In genomic region chr9:84838879-84839278, GRCh38 we compare ENCODE assay signal across 16 cellular contexts.
A peak's percentile ranks its signal among the peaks of the same experiment; 100 is the strongest.
DNase-seq lines count a peak whose midpoint lies in the region; ATAC-seq, FAIRE-seq and TF ChIP-seq lines count a peak whose summit lies in the region.
"Had no signal": no experiment of that assay in that cellular context is flagged by ENCODE, and none has a peak within 500 bp of the region (broad histone marks: within the 10 kb centered on the region; RNA-seq: fewer than 3 reads in every experiment).

No MANE protein-coding gene starts in this region.

- intact Hi-C loops in GM12878 (cut with micrococcal nuclease; ENCODE audit: unreplicated experiment): no loop called here

- SMC1A ChIA-PET in GM12878 (lab: Charles Lee; ENCODE audit: uncharacterized antibody, unreplicated experiment): no interaction called here

- POLR2A ChIA-PET in HEK293 (lab: Yijun Ruan, JAX): no interaction called here
- POLR2A ChIA-PET in GM12878 (lab: Charles Lee): no interaction called here

- peak; percentile 84 for TF ChIP-seq EP300 in GM12878 (IDR thresholded peaks at IDR 0.05; ENCODE audit: borderline replicate concordance in 1 of 2, control insufficient read depth in 1 of 2, low read depth in 2 of 2, low read length in 2 of 2)

- dilution Hi-C loops in keratinocyte (cut with MboI; ENCODE audit: extremely low pct_ligation_motif_present, low sequenced_read_pairs): no loop called here

- H3K9me1 ChIP-seq in keratinocyte (ENCODE audit: control insufficient read depth, extremely low read depth, insufficient read depth, low read length): no peaks in the 10 kb centered on the region

- TF ChIP-seq POLR2A in GM12878 (IDR thresholded peaks at IDR 0.05; ENCODE audit: low read depth, low read length) (no peak), Peyer's patch (IDR thresholded peaks at IDR 0.05) (no peak)

- H3K4me3 ChIP-seq in HEK293 (ENCODE audit: low read depth, low read length) (no peak overlapping the region), GM12878 (no peak overlapping the region), keratinocyte (ENCODE audit: control insufficient read depth in 2 of 3, extremely low read depth in 1 of 3, insufficient read depth in 2 of 3, low read depth in 1 of 3, low read length in 3 of 3) (no peak overlapping the region), smooth muscle cell (no peak overlapping the region), Peyer's patch (no peak overlapping the region)

- no peaks in the 10 kb centered on the region for H3F3A ChIP-seq in smooth muscle cell (ENCODE audit: low read depth)

- no TSS peak for BruUV-seq in GM12878 (replicated peaks; lab: Mats Ljungman, UMichigan)

- RAD21 ChIA-PET in GM12878 (lab: Charles Lee; ENCODE audit: unreplicated experiment): no interaction called here

- peaks cover 4% of the 10 kb centered on the region; the same call in 1 of the 2 replicates for H3K4me1 ChIP-seq in HEK293 (ENCODE audit: control insufficient read depth, insufficient read depth, low read length)
- peaks cover 3% of the 10 kb centered on the region; the same call in 1 of the 2 replicates for H3K4me1 ChIP-seq in GM12878 (ENCODE audit: control insufficient read depth, insufficient read depth, low read length)
- H3K4me1 ChIP-seq in keratinocyte (ENCODE audit: control insufficient read depth, extremely low read depth, insufficient read depth, low read length): peaks cover 18% of the 10 kb centered on the region
- peaks cover 12% of the 10 kb centered on the region for H3K4me1 ChIP-seq in smooth muscle cell (ENCODE audit: low read depth)
- H3K4me1 ChIP-seq in Peyer's patch: no peaks in the 10 kb centered on the region
- H3K4me1 ChIP-seq: BE2C had no signal

- H3K27me3 ChIP-seq in GM12878 (replicated peaks in 1 of 2; ENCODE audit: control insufficient read depth in 2 of 2, insufficient read depth in 2 of 2, low read length in 1 of 2): peaks cover 0 to 3% of the 10 kb centered on the region in 2 experiments; a peak in 1 of 4 replicates
- no peaks in the 10 kb centered on the region for H3K27me3 ChIP-seq in keratinocyte (ENCODE audit: control insufficient read depth, extremely low read depth, insufficient read depth, low read length)
- H3K27me3 ChIP-seq in smooth muscle cell (ENCODE audit: low read depth): peaks cover 46% of the 10 kb centered on the region
- H3K27me3 ChIP-seq in Peyer's patch: no peaks in the 10 kb centered on the region
- H3K27me3 ChIP-seq: BE2C had no signal

- no peaks in the 10 kb centered on the region for H3K36me3 ChIP-seq in HEK293 (ENCODE audit: control insufficient read depth in 2 of 2, insufficient read depth in 1 of 2, low read length in 2 of 2)
- H3K36me3 ChIP-seq in GM12878 (ENCODE audit: control insufficient read depth in 2 of 2, insufficient read depth in 2 of 2, low read length in 1 of 2): no peaks in the 10 kb centered on the region
- no peaks in the 10 kb centered on the region for H3K36me3 ChIP-seq in keratinocyte (ENCODE audit: control insufficient read depth in 2 of 2, extremely low read depth in 1 of 2, insufficient read depth in 2 of 2, low read length in 2 of 2)
- no peaks in the 10 kb centered on the region for H3K36me3 ChIP-seq in smooth muscle cell (ENCODE audit: low read depth)
- H3K36me3 ChIP-seq in Peyer's patch: no peaks in the 10 kb centered on the region
- H3K36me3 ChIP-seq: BE2C had no signal

- H2AFZ ChIP-seq in GM12878 (ENCODE audit: control insufficient read depth, low read depth, low read length) (no peak overlapping the region), keratinocyte (ENCODE audit: control insufficient read depth, low read length) (peak overlapping the region; percentile 76), smooth muscle cell (ENCODE audit: low read depth) (no peak overlapping the region)

- H4K20me1 ChIP-seq in GM12878 (ENCODE audit: control insufficient read depth, insufficient read depth) (no peaks in the 10 kb centered on the region), keratinocyte (ENCODE audit: control insufficient read depth, extremely low read depth, insufficient read depth, low read length) (no peaks in the 10 kb centered on the region), smooth muscle cell (ENCODE audit: low read depth) (no peaks in the 10 kb centered on the region)

- TF ChIP-seq CTCF in HEK293 (tag by site-specific recombination; IDR thresholded peaks at IDR 0.05) (no peak), GM12878 (IDR thresholded peaks at IDR 0.05 in 2 of 3, conservative IDR thresholded peaks at IDR 0.05 in 1 of 3; ENCODE audit: control insufficient read depth in 2 of 3, extremely low read depth in 1 of 3, insufficient read depth in 1 of 3, low read depth in 3 of 3, low read length in 3 of 3) (no peak), keratinocyte (optimal IDR thresholded peaks at IDR 0.05 in 1 of 3, IDR thresholded peaks at IDR 0.05 in 1 of 3, conservative IDR thresholded peaks at IDR 0.05 in 1 of 3; ENCODE audit: extremely low read depth in 1 of 3, insufficient read depth in 2 of 3, low read length in 3 of 3) (no peak), smooth muscle cell (IDR thresholded peaks at IDR 0.05; ENCODE audit: borderline replicate concordance, insufficient read depth, poor library complexity, severe bottlenecking) (no peak), Peyer's patch (IDR thresholded peaks at IDR 0.05) (no peak)

- no peak for TF ChIP-seq RAD21 in GM12878 (IDR thresholded peaks at IDR 0.05; ENCODE audit: insufficient read depth, low read depth, low read length)

- H3K4me2 ChIP-seq in GM12878 (ENCODE audit: control insufficient read depth, insufficient read depth): no peak overlapping the region
- no peak overlapping the region for H3K4me2 ChIP-seq in keratinocyte (ENCODE audit: control insufficient read depth, extremely low read depth, insufficient read depth, low read depth, low read length)
- peak overlapping the region; percentile 71 for H3K4me2 ChIP-seq in smooth muscle cell

- H3K27ac ChIP-seq in HEK293 (ENCODE audit: extremely low read depth, low read depth, low read length): no peak overlapping the region
- H3K27ac ChIP-seq in GM12878 (ENCODE audit: control insufficient read depth, insufficient read depth): no peak overlapping the region
- no peak overlapping the region for H3K27ac ChIP-seq in keratinocyte (ENCODE audit: control insufficient read depth, insufficient read depth, low read length)
- H3K27ac ChIP-seq in smooth muscle cell (ENCODE audit: low read depth): peak overlapping the region; percentile 43
- no peak overlapping the region for H3K27ac ChIP-seq in Peyer's patch
- H3K27ac ChIP-seq: C4-2B had no signal

- peak; percentile 86 for ATAC-seq in GM12878
- no peak for ATAC-seq in HG02970 (IDR thresholded peaks at IDR 0.05; ENCODE audit: low FRiP score, unreplicated experiment)

- DNase-seq in GM12878 (ENCODE audit: low read depth, low spot score): peak; percentile 25
- no peak for DNase-seq in keratinocyte (ENCODE audit: low read depth, low spot score)
- no peak for DNase-seq in smooth muscle cell (lab: John Stamatoyannopoulos, UW; ENCODE audit: unreplicated experiment)
- no peak for DNase-seq in Peyer's patch
- DNase-seq in NCI-H510A treated with DMSO at 0.1 percent for 48 hours (lab: John Stamatoyannopoulos, UW): no peak
- DNase-seq: BE2C; CD4-positive, alpha-beta memory T cell; COR-L47; DMS153; DMS79 treated with DMSO at 0.1 percent for 48 hours had no signal

- 3% methylated on average over 1 of the region's 1 CpG for WGBS in GM12878 (ENCODE audit: insufficient coverage, insufficient replicate concordance, low lambda C conversion rate, missing lambda C conversion rate)
- 39% methylated on average over 1 of the region's 1 CpG for WGBS in smooth muscle cell (ENCODE audit: low lambda C conversion rate)

- in situ Hi-C loops in GM12878 (cut with MboI): no loop called here

- CTCF ChIA-PET in HEK293 (lab: Yijun Ruan, JAX) (interaction anchor here (0.7 to 1.5 kb wide), 2 partner anchors 10 to 31 kb away, joined by 3 read pairs; no protein-coding TSS in a partner anchor), GM12878 (lab: Yijun Ruan, JAX) (no interaction called here)

- FAIRE-seq in GM12878 (lab: Jason Lieb, UNC) (no peak), keratinocyte (lab: Jason Lieb, UNC) (peak; percentile 23)
- FAIRE-seq: A204.1, D721Med, G401.6 had no signal

- H3K9ac ChIP-seq in GM12878 (ENCODE audit: control insufficient read depth, insufficient read depth, low read length): no peak overlapping the region
- H3K9ac ChIP-seq in keratinocyte (ENCODE audit: control insufficient read depth, extremely low read depth, insufficient read depth, low read length): no peak overlapping the region
- no peak overlapping the region for H3K9ac ChIP-seq in smooth muscle cell (ENCODE audit: low read depth)

- H3K79me2 ChIP-seq in GM12878 (ENCODE audit: control insufficient read depth, insufficient read depth, low read length) (no peaks in the 10 kb centered on the region), keratinocyte (ENCODE audit: control insufficient read depth, insufficient read depth, low read length) (no peaks in the 10 kb centered on the region), smooth muscle cell (ENCODE audit: low read depth) (no peaks in the 10 kb centered on the region)

- no peaks in the 10 kb centered on the region for H3K9me3 ChIP-seq in HEK293 (ENCODE audit: control insufficient read depth, insufficient read depth, low read depth, low read length)
- H3K9me3 ChIP-seq in GM12878 (replicated peaks; ENCODE audit: control insufficient read depth, insufficient read depth, low read length): no peaks in the 10 kb centered on the region
- no peaks in the 10 kb centered on the region for H3K9me3 ChIP-seq in keratinocyte (ENCODE audit: control insufficient read depth, low read depth, low read length)
- H3K9me3 ChIP-seq in smooth muscle cell (replicated peaks; ENCODE audit: low read depth): no peaks in the 10 kb centered on the region
- H3K9me3 ChIP-seq in Peyer's patch: no peaks in the 10 kb centered on the region
- H3K9me3 ChIP-seq: BE2C had no signal

TF ChIP-seq in HEK293, 187 proteins besides CTCF, POLR2A, EP300 and RAD21 (continues in another document):
- TF ChIP-seq ZNF76 (tag by site-specific recombination; IDR thresholded peaks at IDR 0.05; ENCODE audit: borderline replicate concordance, low read depth): no peak

Comparison
In these comparisons a context has a peak if more than half of its experiments do, and no peak if none do; other contexts are left out.
1. Of the 9 proteins assayed by ChIP-seq in both HEK293 and GM12878: peak only in HEK293: none; only in GM12878: BCL11A; in both: ATF2 and ZNF24; in neither: 6.